Comparison of ENCODE assay signal across 14 cellular contexts in the genomic region with DNA sequence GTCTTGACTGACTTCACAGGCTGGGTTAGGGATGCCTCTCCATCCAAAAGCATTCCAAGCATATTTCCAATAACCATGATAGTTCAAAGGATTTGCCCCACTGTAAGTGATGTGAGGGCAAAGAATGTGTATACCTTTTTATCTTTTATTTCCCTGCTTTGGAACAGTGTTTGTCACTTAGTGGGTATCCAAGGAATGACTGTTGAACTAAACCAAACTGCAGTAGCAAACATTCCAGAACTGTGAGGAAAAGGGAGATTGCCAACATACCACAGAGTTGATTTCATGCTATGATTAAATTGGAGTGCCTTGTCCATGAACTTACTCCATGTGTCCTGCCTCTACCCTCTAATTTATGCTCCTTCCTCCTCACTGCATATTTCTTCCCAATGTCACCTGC.
DNase-seq lines count a peak whose midpoint lies in the region; ATAC-seq, FAIRE-seq and TF ChIP-seq lines count a peak whose summit lies in the region.
"Had no signal": no experiment of that assay in that cellular context is flagged by ENCODE, and none has a peak within 500 bp of the region (broad histone marks: within the 10 kb centered on the region; RNA-seq: fewer than 3 reads in every experiment).

No MANE protein-coding gene starts in this region.

- no peak overlapping the region for H3K27ac ChIP-seq in upper lobe of left lung
- H3K27ac ChIP-seq: thyroid gland, WERI-Rb-1 had no signal

- H3K36me3 ChIP-seq in upper lobe of left lung = no peaks in the 10 kb centered on the region
- H3K36me3 ChIP-seq: thyroid gland, WERI-Rb-1 had no signal

- peak; percentile 99 for FAIRE-seq in H54 (lab: Jason Lieb, UNC)

- TF ChIP-seq CTCF in fibroblast of the aortic adventitia (IDR thresholded peaks at IDR 0.05; ENCODE audit: insufficient read depth, low read length) = no peak
- TF ChIP-seq CTCF in upper lobe of left lung (IDR thresholded peaks at IDR 0.05) = no peak

- no peak for TF ChIP-seq EP300 in upper lobe of left lung (IDR thresholded peaks at IDR 0.05)

- no peaks in the 10 kb centered on the region for H3K4me1 ChIP-seq in upper lobe of left lung
- H3K4me1 ChIP-seq: thyroid gland had no signal

- ATAC-seq in upper lobe of left lung (ENCODE audit: low FRiP score in 2 of 2) (peak; percentile 34 to 83), GM18511 (IDR thresholded peaks at IDR 0.05; ENCODE audit: unreplicated experiment) (no peak), GM18907 (IDR thresholded peaks at IDR 0.05; ENCODE audit: unreplicated experiment) (no peak), GM21447 (IDR thresholded peaks at IDR 0.05; ENCODE audit: unreplicated experiment) (no peak)

- H3K4me3 ChIP-seq in fibroblast of the aortic adventitia (ENCODE audit: low read depth, low read length) = no peak overlapping the region
- H3K4me3 ChIP-seq in upper lobe of left lung = no peak overlapping the region
- H3K4me3 ChIP-seq: thyroid gland had no signal

- peak; percentile 38 for DNase-seq in H54 (ENCODE audit: insufficient read length, low spot score)
- peak; percentile 56 for DNase-seq in SW480 (ENCODE audit: low spot score)
- DNase-seq in fibroblast of the aortic adventitia (ENCODE audit: low read depth) = peak; percentile 79
- no peak for DNase-seq in upper lobe of left lung
- no peak for DNase-seq in UCSD-AML1 (lab: John Stamatoyannopoulos, UW; ENCODE audit: unreplicated experiment)
- DNase-seq: aorta, DMS79, NCI-H524, Right ventricle myocardium superior, thyroid gland, WERI-Rb-1 had no signal

- no peaks in the 10 kb centered on the region for H3K9me3 ChIP-seq in upper lobe of left lung
- H3K9me3 ChIP-seq: thyroid gland had no signal

- no peaks in the 10 kb centered on the region for H3K27me3 ChIP-seq in upper lobe of left lung
- H3K27me3 ChIP-seq: thyroid gland had no signal

- no peak for TF ChIP-seq POLR2A in H54 (IDR thresholded peaks at IDR 0.05; ENCODE audit: low read depth, low read length)
- no peak for TF ChIP-seq POLR2A in upper lobe of left lung (IDR thresholded peaks at IDR 0.05)

Comparison
In these comparisons a context has a peak if more than half of its experiments do, and no peak if none do; other contexts are left out.
1. DNase-seq: peak in H54 (single experiment), SW480 (single experiment) and fibroblast of the aortic adventitia (single experiment); none in upper lobe of left lung (0 of 2) and UCSD-AML1 (single experiment).
2. ATAC-seq: peak in upper lobe of left lung (2 of 2); none in GM18511 (single experiment), GM18907 (single experiment) and GM21447 (single experiment).